ENCODE assay signal across 10 cellular contexts in genomic region chr11:12540913-12541587, GRCh38.
A peak's percentile ranks its signal among the peaks of the same experiment; 100 is the strongest.
DNase-seq lines count a peak whose midpoint lies in the region; ATAC-seq and TF ChIP-seq lines count a peak whose summit lies in the region.
"Had no signal": no experiment of that assay in that cellular context is flagged by ENCODE, and none has a peak within 500 bp of the region (broad histone marks: within the 10 kb centered on the region; RNA-seq: fewer than 3 reads in every experiment).

No MANE protein-coding gene starts in this region.

- DNase-seq in dedifferentiated amniotic fluid mesenchymal stem cell (ENCODE audit: extremely low spot score) (peak; percentile 93), kidney glomerular epithelial cell (lab: John Stamatoyannopoulos, UW) (peak; percentile 74), GM10266 (ENCODE audit: extremely low spot score) (no peak), HUDEP-2 (lab: John Stamatoyannopoulos, UW; ENCODE audit: unreplicated experiment in 76 of 76) (no peak)
- DNase-seq: activated CD8-positive, alpha-beta memory T cell treated with anti-CD3 and anti-CD28 coated beads, Interleukin-2, amount 50 U/mL, for 4 hours; OCI-M1 had no signal

- H3K4me3 ChIP-seq in HUES6 (ENCODE audit: low read depth, low read length), result no peak overlapping the region
- H3K4me3 ChIP-seq in subcutaneous abdominal adipose tissue (ENCODE audit: low read depth in 1 of 5, low read length in 5 of 5), result no peak overlapping the region

- ATAC-seq in GM19351 (IDR thresholded peaks at IDR 0.05; ENCODE audit: unreplicated experiment), result no peak
- no peak for ATAC-seq in HG03097 (IDR thresholded peaks at IDR 0.05; ENCODE audit: low FRiP score, unreplicated experiment)

- H3K36me3 ChIP-seq in HUES6 (ENCODE audit: control insufficient read depth, insufficient read depth, low read length), result no peaks in the 10 kb centered on the region
- no peaks in the 10 kb centered on the region for H3K36me3 ChIP-seq in subcutaneous abdominal adipose tissue (ENCODE audit: control insufficient read depth in 5 of 5, insufficient read depth in 5 of 5, low read length in 5 of 5)

- H3K9me3 ChIP-seq in HUES6 (ENCODE audit: control insufficient read depth, insufficient read depth, low read depth, low read length) (no peaks in the 10 kb centered on the region), subcutaneous abdominal adipose tissue (ENCODE audit: control insufficient read depth in 5 of 5, low read length in 5 of 5) (no peaks in the 10 kb centered on the region)

- peaks cover 22% of the 10 kb centered on the region; the same call in 1 of the 2 replicates for H3K4me1 ChIP-seq in HUES6 (ENCODE audit: control insufficient read depth, insufficient read depth, low read length)
- peaks cover 11 to 53% (median 42%) of the 10 kb centered on the region in 5 donors for H3K4me1 ChIP-seq in subcutaneous abdominal adipose tissue (ENCODE audit: control insufficient read depth in 5 of 5, insufficient read depth in 5 of 5, low read length in 5 of 5)

- TF ChIP-seq CTCF in GM10266 (IDR thresholded peaks at IDR 0.05; ENCODE audit: control insufficient read depth, insufficient read depth, low read depth, missing control alignments), result no peak

- H3K27me3 ChIP-seq in HUES6 (ENCODE audit: control insufficient read depth, insufficient read depth, low read length), result no peaks in the 10 kb centered on the region
- no peaks in the 10 kb centered on the region for H3K27me3 ChIP-seq in subcutaneous abdominal adipose tissue (ENCODE audit: control insufficient read depth in 5 of 5, insufficient read depth in 4 of 5, low read length in 5 of 5)

- H3K9ac ChIP-seq in HUES6 (ENCODE audit: low read length) (peak overlapping the region; percentile 17), subcutaneous abdominal adipose tissue (ENCODE audit: low read length in 5 of 5) (no peak overlapping the region)

- H3K27ac ChIP-seq in HUES6 (ENCODE audit: low read depth, low read length) (no peak overlapping the region), subcutaneous abdominal adipose tissue (ENCODE audit: low read depth, low read length) (peak overlapping the region; percentile 78)

Comparison
In these comparisons a context has a peak if more than half of its experiments do, and no peak if none do; other contexts are left out.
1. DNase-seq: peak in dedifferentiated amniotic fluid mesenchymal stem cell (single experiment) and kidney glomerular epithelial cell (single experiment); none in GM10266 (single experiment) and HUDEP-2 (0 of 76).